In genomic region chr10:21473541-21473940, GRCh38 we compare ENCODE assay signal across 18 cellular contexts. TPM values are rescaled to one million over a fixed set of nuclear protein-coding genes. Genes with fewer than 3 reads are reported as not detected.
A peak's percentile ranks its signal among the peaks of the same experiment; 100 is the strongest.
DNase-seq lines count a peak whose midpoint lies in the region; ATAC-seq and TF ChIP-seq lines count a peak whose summit lies in the region.
"Had no signal": no experiment of that assay in that cellular context is flagged by ENCODE, and none has a peak within 500 bp of the region (broad histone marks: within the 10 kb centered on the region; RNA-seq: fewer than 3 reads in every experiment).

No MANE protein-coding gene starts in this region.

- H3K4me3 Mint-ChIP-seq in osteocyte (ENCODE audit: unreplicated experiment), result no peak overlapping the region
- H3K4me3 Mint-ChIP-seq in activated CD4-positive, alpha-beta T cell treated with anti-CD3 and anti-CD28 coated beads, Interleukin-2, amount 10 ng/mL, durations not matched to agents 24 days and 14 days, result no peak overlapping the region
- H3K4me3 Mint-ChIP-seq: CD4-positive, CD25-positive, alpha-beta regulatory T cell had no signal

- no peak overlapping the region for H3K27ac Mint-ChIP-seq in osteocyte (ENCODE audit: unreplicated experiment)
- no peak overlapping the region for H3K27ac Mint-ChIP-seq in activated CD4-positive, alpha-beta T cell treated with anti-CD3 and anti-CD28 coated beads, Interleukin-2, amount 10 ng/mL, durations not matched to agents 24 days and 14 days
- H3K27ac Mint-ChIP-seq: CD4-positive, CD25-positive, alpha-beta regulatory T cell had no signal

- no peaks in the 10 kb centered on the region for H3K79me1 ChIP-seq in mesendoderm (ENCODE audit: low read length)

- no peak overlapping the region for H4K5ac ChIP-seq in mesendoderm (ENCODE audit: low read length)

- H3K18ac ChIP-seq in mesendoderm (ENCODE audit: low read length), result peak overlapping the region; percentile 20

- no peak overlapping the region for H2BK120ac ChIP-seq in mesendoderm (ENCODE audit: low read depth, low read length)

- H3K9me3 ChIP-seq in HUES64 (ENCODE audit: insufficient read depth, low read depth, low read length), result no peaks in the 10 kb centered on the region
- H3K9me3 ChIP-seq in sigmoid colon, result no peaks in the 10 kb centered on the region
- H3K9me3 ChIP-seq: Peyer's patch had no signal

- no peak for DNase-seq in mesendoderm
- DNase-seq in osteocyte (ENCODE audit: extremely low spot score, unreplicated experiment), result peak; percentile 51
- no peak for DNase-seq in activated CD4-positive, alpha-beta T cell treated with anti-CD3 and anti-CD28 coated beads, Interleukin-2, amount 10 ng/mL, durations not matched to agents 24 days and 14 days
- DNase-seq in sigmoid colon, result no peak
- no peak for DNase-seq in globus pallidus (ENCODE audit: low spot score)
- DNase-seq: CD4-positive, CD25-positive, alpha-beta regulatory T cell; DMS79; GM23248; Karpas-422; NCI-H1694; NCI-H2081; NCI-H2171 treated with DMSO at 0.1 percent for 48 hours; NCI-H524 treated with DMSO at 0.1 percent for 48 hours; NCI-H82; Peyer's patch had no signal

- no peak overlapping the region for H3K4me3 ChIP-seq in HUES64 (ENCODE audit: low read length)
- H3K4me3 ChIP-seq in mesendoderm (ENCODE audit: low read length), result no peak overlapping the region
- no peak overlapping the region for H3K4me3 ChIP-seq in sigmoid colon
- H3K4me3 ChIP-seq: GM23248, Peyer's patch had no signal

- H3K4ac ChIP-seq in mesendoderm (ENCODE audit: low read depth, low read length), result no peak overlapping the region

- H3K4me2 ChIP-seq in mesendoderm (ENCODE audit: low read length), result no peak overlapping the region

- no peaks in the 10 kb centered on the region for H3K4me1 Mint-ChIP-seq in osteocyte (ENCODE audit: unreplicated experiment)
- no peaks in the 10 kb centered on the region for H3K4me1 Mint-ChIP-seq in activated CD4-positive, alpha-beta T cell treated with anti-CD3 and anti-CD28 coated beads, Interleukin-2, amount 10 ng/mL, durations not matched to agents 24 days and 14 days
- H3K4me1 Mint-ChIP-seq: CD4-positive, CD25-positive, alpha-beta regulatory T cell had no signal

- no peaks in the 10 kb centered on the region for H3K79me2 ChIP-seq in mesendoderm (ENCODE audit: control insufficient read depth, insufficient read depth, low read length)

- no peak overlapping the region for H2BK15ac ChIP-seq in mesendoderm (replicated peaks; ENCODE audit: low read depth)

- H3K9ac ChIP-seq in HUES64 (ENCODE audit: low read depth, low read length), result no peak overlapping the region
- no peak overlapping the region for H3K9ac ChIP-seq in mesendoderm (ENCODE audit: low read length)
- H3K9ac ChIP-seq: GM23248 had no signal

- TF ChIP-seq POLR2A in sigmoid colon (IDR thresholded peaks at IDR 0.05), result no peak

- no peaks in the 10 kb centered on the region for H3K27me3 Mint-ChIP-seq in osteocyte (ENCODE audit: unreplicated experiment)
- peaks cover 3% of the 10 kb centered on the region for H3K27me3 Mint-ChIP-seq in activated CD4-positive, alpha-beta T cell treated with anti-CD3 and anti-CD28 coated beads, Interleukin-2, amount 10 ng/mL, durations not matched to agents 24 days and 14 days
- H3K27me3 Mint-ChIP-seq: CD4-positive, CD25-positive, alpha-beta regulatory T cell had no signal

- no peak overlapping the region for H2BK5ac ChIP-seq in mesendoderm (ENCODE audit: low read length)

- no peak overlapping the region for H3K23ac ChIP-seq in mesendoderm (ENCODE audit: low read length)

- no peaks in the 10 kb centered on the region for H3K36me3 Mint-ChIP-seq in osteocyte (ENCODE audit: unreplicated experiment)
- H3K36me3 Mint-ChIP-seq in activated CD4-positive, alpha-beta T cell treated with anti-CD3 and anti-CD28 coated beads, Interleukin-2, amount 10 ng/mL, durations not matched to agents 24 days and 14 days (ENCODE audit: low read depth), result no peaks in the 10 kb centered on the region
- H3K36me3 Mint-ChIP-seq: CD4-positive, CD25-positive, alpha-beta regulatory T cell had no signal

- H3K36me3 ChIP-seq in HUES64 (ENCODE audit: insufficient read depth, low read length), result no peaks in the 10 kb centered on the region
- H3K36me3 ChIP-seq in mesendoderm (ENCODE audit: control insufficient read depth, insufficient read depth, low read length), result no peaks in the 10 kb centered on the region
- H3K36me3 ChIP-seq in sigmoid colon, result no peaks in the 10 kb centered on the region
- H3K36me3 ChIP-seq: Peyer's patch had no signal

- TF ChIP-seq CTCF in osteocyte (IDR thresholded peaks at IDR 0.05) (no peak), sigmoid colon (IDR thresholded peaks at IDR 0.05) (no peak)

- H3K4me1 ChIP-seq in HUES64 (ENCODE audit: insufficient read depth, low read length), result 0 out of 2 replicates have a peak, but pooled peaks cover 4% of the 10 kb centered on the region
- no peaks in the 10 kb centered on the region for H3K4me1 ChIP-seq in mesendoderm (ENCODE audit: control insufficient read depth, low read depth, low read length)
- H3K4me1 ChIP-seq in sigmoid colon, result no peaks in the 10 kb centered on the region
- H3K4me1 ChIP-seq: Peyer's patch had no signal

- no peaks in the 10 kb centered on the region for H3K9me3 Mint-ChIP-seq in osteocyte (ENCODE audit: unreplicated experiment)
- H3K9me3 Mint-ChIP-seq in activated CD4-positive, alpha-beta T cell treated with anti-CD3 and anti-CD28 coated beads, Interleukin-2, amount 10 ng/mL, durations not matched to agents 24 days and 14 days, result no peaks in the 10 kb centered on the region
- H3K9me3 Mint-ChIP-seq: CD4-positive, CD25-positive, alpha-beta regulatory T cell had no signal

- ATAC-seq in GM21447 (IDR thresholded peaks at IDR 0.05; ENCODE audit: unreplicated experiment), result no peak
- ATAC-seq: HCT116 had no signal

- H3K27ac ChIP-seq in HUES64 (ENCODE audit: low read depth, low read length), result peak overlapping the region; percentile 23; the same call in 1 of the 2 replicates
- H3K27ac ChIP-seq in mesendoderm (ENCODE audit: low read depth, low read length), result no peak overlapping the region
- H3K27ac ChIP-seq in sigmoid colon, result no peak overlapping the region
- H3K27ac ChIP-seq: GM23248, Peyer's patch had no signal

- TF ChIP-seq EP300 in sigmoid colon (IDR thresholded peaks at IDR 0.05), result no peak

- no peak overlapping the region for H3K56ac ChIP-seq in mesendoderm (ENCODE audit: low read length)

- H3K27me3 ChIP-seq in HUES64 (ENCODE audit: insufficient read depth, low read length) (no peaks in the 10 kb centered on the region), mesendoderm (ENCODE audit: insufficient read depth, low read length, poor library complexity) (no peaks in the 10 kb centered on the region), sigmoid colon (no peaks in the 10 kb centered on the region)
- H3K27me3 ChIP-seq: Peyer's patch had no signal

- 69% methylated on average over 10 of the region's 10 CpGs for WGBS in HUES64
- no CpG with 5 or more reads among the region's 10 CpGs for WGBS in mesendoderm (ENCODE audit: extremely low coverage, insufficient coverage, low lambda C conversion rate)
- 76 to 87% methylated on average over 10 of the region's 10 CpGs for WGBS in sigmoid colon, 2 donors

- no peak overlapping the region for H4K8ac ChIP-seq in mesendoderm (ENCODE audit: low read depth, low read length)

- intact Hi-C loops in activated CD4-positive, alpha-beta T cell treated with anti-CD3 and anti-CD28 coated beads, Interleukin-2, amount 10 ng/mL, durations not matched to agents 24 days and 14 days (cut with micrococcal nuclease), result no loop called here
- intact Hi-C loops in sigmoid colon (cut with DNase I), result no loop called here

- no peak overlapping the region for H2AK5ac ChIP-seq in mesendoderm (ENCODE audit: low read length)

RNA-seq across cellular contexts. Expression of gene SKIDA1, which starts 51.9 kb away (rescaled TPM):
- 7.8 TPM for polyA plus RNA-seq in HUES64 (2013, experiment 1 of 2)
- 13.9 TPM for polyA plus RNA-seq in HUES64 (2013, experiment 2 of 2)
- 1.6 TPM for polyA plus RNA-seq in mesendoderm (2013, experiment 1 of 2)
- 1.7 TPM for polyA plus RNA-seq in mesendoderm (2013, experiment 2 of 2)
- total RNA-seq in osteocyte (4.3 and 4.9 TPM in 2 replicates), sigmoid colon (1 to 10 TPM in 3 of 4 donors, under 1 TPM in 1; 0.82 to 4.2 (median 3.4) TPM)
- 0.02 and 0.16 TPM in 2 replicates for total RNA-seq in activated CD4-positive, alpha-beta T cell treated with anti-CD3 and anti-CD28 coated beads, Interleukin-2, amount 10 ng/mL, durations not matched to agents 24 days and 14 days
- under 1 TPM in 1 of 3 donors, not detected in 2; 0.10 TPM for polyA plus RNA-seq in sigmoid colon
- total RNA-seq: GM23248 had no signal
- polyA plus RNA-seq: CD4-positive, CD25-positive, alpha-beta regulatory T cell had no signal
